18 cellular contexts compared by ENCODE assay signal in genomic region chr2:98253461-98254073, GRCh38.
A peak's percentile ranks its signal among the peaks of the same experiment; 100 is the strongest.
DNase-seq lines count a peak whose midpoint lies in the region; ATAC-seq and TF ChIP-seq lines count a peak whose summit lies in the region.
"Had no signal": no experiment of that assay in that cellular context is flagged by ENCODE, and none has a peak within 500 bp of the region (broad histone marks: within the 10 kb centered on the region; RNA-seq: fewer than 3 reads in every experiment).

No MANE protein-coding gene starts in this region.

- H3K27ac ChIP-seq in right atrium auricular region, result no peak overlapping the region
- peak overlapping the region; percentile 40 for H3K27ac ChIP-seq in caudate nucleus (ENCODE audit: low read depth, low read length)
- no peak overlapping the region for H3K27ac ChIP-seq in left lung
- H3K27ac ChIP-seq: C4-2B, spleen had no signal

- intact Hi-C loops in Right ventricle myocardium superior (cut with DNase I) (no loop called here), left lung (cut with DNase I) (no loop called here)

- H3K4me1 ChIP-seq in right atrium auricular region, result peaks cover 0 to 12% of the 10 kb centered on the region in 2 donors
- no peaks in the 10 kb centered on the region for H3K4me1 ChIP-seq in left lung

- no peak overlapping the region for H3K4me3 ChIP-seq in right atrium auricular region
- no peak overlapping the region for H3K4me3 ChIP-seq in left lung
- H3K4me3 ChIP-seq: spleen had no signal

- DNase-seq in Right ventricle myocardium superior (no peak), right atrium auricular region (ENCODE audit: low spot score) (no peak), caudate nucleus (lab: John Stamatoyannopoulos, UW) (peak in 2 of 61 donors; percentile 13 to 31), left lung (no peak), hepatic stellate cell (ENCODE audit: low spot score) (no peak), OCI-M2 (lab: John Stamatoyannopoulos, UW; ENCODE audit: unreplicated experiment) (no peak), erythroblast (lab: John Stamatoyannopoulos, UW) (no peak), T1000 (lab: John Stamatoyannopoulos, UW) (no peak)
- DNase-seq: activated CD4-positive, CD25-positive, alpha-beta regulatory T cell treated with anti-CD3 and anti-CD28 coated beads, Interleukin-2, amount 50 U/mL, for 72 hours; DMS 273 treated with DMSO at 0.1 percent for 48 hours; effector memory CD4-positive, alpha-beta T cell; NCI-H146; NCI-H2227 treated with DMSO at 0.1 percent for 48 hours; spleen; T-helper 9 cell had no signal

- no peak for TF ChIP-seq CTCF in right atrium auricular region (IDR thresholded peaks at IDR 0.05)
- no peak for TF ChIP-seq CTCF in left lung (IDR thresholded peaks at IDR 0.05)

- no peak for TF ChIP-seq POLR2A in erythroblast (IDR thresholded peaks at IDR 0.05; ENCODE audit: low read length)

- H3K36me3 ChIP-seq in right atrium auricular region (no peaks in the 10 kb centered on the region), left lung (no peaks in the 10 kb centered on the region)
- H3K36me3 ChIP-seq: spleen had no signal

- H3K9me3 ChIP-seq in right atrium auricular region (no peaks in the 10 kb centered on the region), left lung (peaks cover 0 to 1% of the 10 kb centered on the region in 2 donors)

- ATAC-seq in Right ventricle myocardium superior (ENCODE audit: poor library complexity), result peak; percentile 38
- ATAC-seq in left lung, result peak; percentile 39
- ATAC-seq: Panc1, SK-N-SH treated with all-trans-retinoic acid at 6 μM for 48 hours had no signal

- H3K27me3 ChIP-seq in right atrium auricular region (no peaks in the 10 kb centered on the region), left lung (no peaks in the 10 kb centered on the region)
- H3K27me3 ChIP-seq: spleen had no signal
